Comparison of ENCODE assay signal across 1 cellular context in the genomic region with DNA sequence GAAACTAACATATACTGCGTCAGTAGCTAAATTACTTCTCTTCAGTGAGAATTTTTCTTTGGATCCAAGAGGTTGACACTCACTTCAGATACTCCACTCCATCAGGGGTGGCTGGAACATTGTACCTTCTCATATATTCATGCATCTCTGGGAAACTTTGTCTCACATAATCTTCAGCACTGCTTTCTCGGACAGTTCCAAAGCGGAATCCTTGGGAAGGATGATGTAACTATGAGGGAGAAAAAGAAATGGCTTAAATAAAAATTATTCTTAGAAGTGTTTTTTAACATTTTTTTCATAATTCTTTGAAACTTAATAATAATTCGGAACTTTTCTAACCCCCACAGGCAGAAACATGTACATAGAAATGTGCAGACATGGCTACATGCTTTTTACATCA.
A peak's percentile ranks its signal among the peaks of the same experiment; 100 is the strongest.
TF ChIP-seq lines count a peak whose summit lies in the region.

No MANE protein-coding gene starts in this region.

TF ChIP-seq in HepG2, 621 proteins besides CTCF, POLR2A, EP300 and RAD21 (continued from another document):
- TF ChIP-seq, protein P1, sequence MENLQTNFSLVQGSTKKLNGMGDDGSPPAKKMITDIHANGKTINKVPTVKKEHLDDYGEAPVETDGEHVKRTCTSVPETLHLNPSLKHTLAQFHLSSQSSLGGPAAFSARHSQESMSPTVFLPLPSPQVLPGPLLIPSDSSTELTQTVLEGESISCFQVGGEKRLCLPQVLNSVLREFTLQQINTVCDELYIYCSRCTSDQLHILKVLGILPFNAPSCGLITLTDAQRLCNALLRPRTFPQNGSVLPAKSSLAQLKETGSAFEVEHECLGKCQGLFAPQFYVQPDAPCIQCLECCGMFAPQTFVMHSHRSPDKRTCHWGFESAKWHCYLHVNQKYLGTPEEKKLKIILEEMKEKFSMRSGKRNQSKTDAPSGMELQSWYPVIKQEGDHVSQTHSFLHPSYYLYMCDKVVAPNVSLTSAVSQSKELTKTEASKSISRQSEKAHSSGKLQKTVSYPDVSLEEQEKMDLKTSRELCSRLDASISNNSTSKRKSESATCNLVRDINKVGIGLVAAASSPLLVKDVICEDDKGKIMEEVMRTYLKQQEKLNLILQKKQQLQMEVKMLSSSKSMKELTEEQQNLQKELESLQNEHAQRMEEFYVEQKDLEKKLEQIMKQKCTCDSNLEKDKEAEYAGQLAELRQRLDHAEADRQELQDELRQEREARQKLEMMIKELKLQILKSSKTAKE (CRISPR knock-in tag; IDR thresholded peaks at IDR 0.05; ENCODE audit: borderline replicate concordance), result no peak
- TF ChIP-seq ELF1 (CRISPR knock-in tag; IDR thresholded peaks at IDR 0.05) (no peak), RFX3 (CRISPR knock-in tag; IDR thresholded peaks at IDR 0.05) (no peak), MTA1 (CRISPR knock-in tag; IDR thresholded peaks at IDR 0.05; ENCODE audit: borderline replicate concordance) (no peak), ZNF570 (CRISPR knock-in tag; IDR thresholded peaks at IDR 0.05; ENCODE audit: borderline replicate concordance) (no peak), NFATC3 (CRISPR knock-in tag; IDR thresholded peaks at IDR 0.05) (no peak), NCOR1 (IDR thresholded peaks at IDR 0.05; ENCODE audit: borderline replicate concordance, low read length) (no peak), ZNF720 (CRISPR knock-in tag; IDR thresholded peaks at IDR 0.05) (no peak), EZH2 (conservative IDR thresholded peaks at IDR 0.05; ENCODE audit: low read depth, low read length) (no peak), PHF8 (CRISPR knock-in tag; IDR thresholded peaks at IDR 0.05) (no peak), CEBPG (CRISPR knock-in tag; IDR thresholded peaks at IDR 0.05) (0 out of 2 replicates have a peak, but pooled peaks have one; percentile 10), EHMT2 (IDR thresholded peaks at IDR 0.05; ENCODE audit: borderline replicate concordance, low read depth, low read length) (peak; percentile 81; the same call in 1 of the 2 replicates)
- TF ChIP-seq, protein P2, sequence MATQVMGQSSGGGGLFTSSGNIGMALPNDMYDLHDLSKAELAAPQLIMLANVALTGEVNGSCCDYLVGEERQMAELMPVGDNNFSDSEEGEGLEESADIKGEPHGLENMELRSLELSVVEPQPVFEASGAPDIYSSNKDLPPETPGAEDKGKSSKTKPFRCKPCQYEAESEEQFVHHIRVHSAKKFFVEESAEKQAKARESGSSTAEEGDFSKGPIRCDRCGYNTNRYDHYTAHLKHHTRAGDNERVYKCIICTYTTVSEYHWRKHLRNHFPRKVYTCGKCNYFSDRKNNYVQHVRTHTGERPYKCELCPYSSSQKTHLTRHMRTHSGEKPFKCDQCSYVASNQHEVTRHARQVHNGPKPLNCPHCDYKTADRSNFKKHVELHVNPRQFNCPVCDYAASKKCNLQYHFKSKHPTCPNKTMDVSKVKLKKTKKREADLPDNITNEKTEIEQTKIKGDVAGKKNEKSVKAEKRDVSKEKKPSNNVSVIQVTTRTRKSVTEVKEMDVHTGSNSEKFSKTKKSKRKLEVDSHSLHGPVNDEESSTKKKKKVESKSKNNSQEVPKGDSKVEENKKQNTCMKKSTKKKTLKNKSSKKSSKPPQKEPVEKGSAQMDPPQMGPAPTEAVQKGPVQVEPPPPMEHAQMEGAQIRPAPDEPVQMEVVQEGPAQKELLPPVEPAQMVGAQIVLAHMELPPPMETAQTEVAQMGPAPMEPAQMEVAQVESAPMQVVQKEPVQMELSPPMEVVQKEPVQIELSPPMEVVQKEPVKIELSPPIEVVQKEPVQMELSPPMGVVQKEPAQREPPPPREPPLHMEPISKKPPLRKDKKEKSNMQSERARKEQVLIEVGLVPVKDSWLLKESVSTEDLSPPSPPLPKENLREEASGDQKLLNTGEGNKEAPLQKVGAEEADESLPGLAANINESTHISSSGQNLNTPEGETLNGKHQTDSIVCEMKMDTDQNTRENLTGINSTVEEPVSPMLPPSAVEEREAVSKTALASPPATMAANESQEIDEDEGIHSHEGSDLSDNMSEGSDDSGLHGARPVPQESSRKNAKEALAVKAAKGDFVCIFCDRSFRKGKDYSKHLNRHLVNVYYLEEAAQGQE (IDR thresholded peaks at IDR 0.05; ENCODE audit: borderline replicate concordance in 1 of 2, low read depth in 1 of 2, low read length in 2 of 2), result peak; percentile 22 to 93
- TF ChIP-seq, protein P3, sequence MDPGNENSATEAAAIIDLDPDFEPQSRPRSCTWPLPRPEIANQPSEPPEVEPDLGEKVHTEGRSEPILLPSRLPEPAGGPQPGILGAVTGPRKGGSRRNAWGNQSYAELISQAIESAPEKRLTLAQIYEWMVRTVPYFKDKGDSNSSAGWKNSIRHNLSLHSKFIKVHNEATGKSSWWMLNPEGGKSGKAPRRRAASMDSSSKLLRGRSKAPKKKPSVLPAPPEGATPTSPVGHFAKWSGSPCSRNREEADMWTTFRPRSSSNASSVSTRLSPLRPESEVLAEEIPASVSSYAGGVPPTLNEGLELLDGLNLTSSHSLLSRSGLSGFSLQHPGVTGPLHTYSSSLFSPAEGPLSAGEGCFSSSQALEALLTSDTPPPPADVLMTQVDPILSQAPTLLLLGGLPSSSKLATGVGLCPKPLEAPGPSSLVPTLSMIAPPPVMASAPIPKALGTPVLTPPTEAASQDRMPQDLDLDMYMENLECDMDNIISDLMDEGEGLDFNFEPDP (CRISPR knock-in tag; conservative IDR thresholded peaks at IDR 0.05), result no peak
- TF ChIP-seq, protein P4, sequence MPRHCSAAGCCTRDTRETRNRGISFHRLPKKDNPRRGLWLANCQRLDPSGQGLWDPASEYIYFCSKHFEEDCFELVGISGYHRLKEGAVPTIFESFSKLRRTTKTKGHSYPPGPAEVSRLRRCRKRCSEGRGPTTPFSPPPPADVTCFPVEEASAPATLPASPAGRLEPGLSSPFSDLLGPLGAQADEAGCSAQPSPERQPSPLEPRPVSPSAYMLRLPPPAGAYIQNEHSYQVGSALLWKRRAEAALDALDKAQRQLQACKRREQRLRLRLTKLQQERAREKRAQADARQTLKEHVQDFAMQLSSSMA (CRISPR knock-in tag; IDR thresholded peaks at IDR 0.05), result no peak
- TF ChIP-seq, protein P5, sequence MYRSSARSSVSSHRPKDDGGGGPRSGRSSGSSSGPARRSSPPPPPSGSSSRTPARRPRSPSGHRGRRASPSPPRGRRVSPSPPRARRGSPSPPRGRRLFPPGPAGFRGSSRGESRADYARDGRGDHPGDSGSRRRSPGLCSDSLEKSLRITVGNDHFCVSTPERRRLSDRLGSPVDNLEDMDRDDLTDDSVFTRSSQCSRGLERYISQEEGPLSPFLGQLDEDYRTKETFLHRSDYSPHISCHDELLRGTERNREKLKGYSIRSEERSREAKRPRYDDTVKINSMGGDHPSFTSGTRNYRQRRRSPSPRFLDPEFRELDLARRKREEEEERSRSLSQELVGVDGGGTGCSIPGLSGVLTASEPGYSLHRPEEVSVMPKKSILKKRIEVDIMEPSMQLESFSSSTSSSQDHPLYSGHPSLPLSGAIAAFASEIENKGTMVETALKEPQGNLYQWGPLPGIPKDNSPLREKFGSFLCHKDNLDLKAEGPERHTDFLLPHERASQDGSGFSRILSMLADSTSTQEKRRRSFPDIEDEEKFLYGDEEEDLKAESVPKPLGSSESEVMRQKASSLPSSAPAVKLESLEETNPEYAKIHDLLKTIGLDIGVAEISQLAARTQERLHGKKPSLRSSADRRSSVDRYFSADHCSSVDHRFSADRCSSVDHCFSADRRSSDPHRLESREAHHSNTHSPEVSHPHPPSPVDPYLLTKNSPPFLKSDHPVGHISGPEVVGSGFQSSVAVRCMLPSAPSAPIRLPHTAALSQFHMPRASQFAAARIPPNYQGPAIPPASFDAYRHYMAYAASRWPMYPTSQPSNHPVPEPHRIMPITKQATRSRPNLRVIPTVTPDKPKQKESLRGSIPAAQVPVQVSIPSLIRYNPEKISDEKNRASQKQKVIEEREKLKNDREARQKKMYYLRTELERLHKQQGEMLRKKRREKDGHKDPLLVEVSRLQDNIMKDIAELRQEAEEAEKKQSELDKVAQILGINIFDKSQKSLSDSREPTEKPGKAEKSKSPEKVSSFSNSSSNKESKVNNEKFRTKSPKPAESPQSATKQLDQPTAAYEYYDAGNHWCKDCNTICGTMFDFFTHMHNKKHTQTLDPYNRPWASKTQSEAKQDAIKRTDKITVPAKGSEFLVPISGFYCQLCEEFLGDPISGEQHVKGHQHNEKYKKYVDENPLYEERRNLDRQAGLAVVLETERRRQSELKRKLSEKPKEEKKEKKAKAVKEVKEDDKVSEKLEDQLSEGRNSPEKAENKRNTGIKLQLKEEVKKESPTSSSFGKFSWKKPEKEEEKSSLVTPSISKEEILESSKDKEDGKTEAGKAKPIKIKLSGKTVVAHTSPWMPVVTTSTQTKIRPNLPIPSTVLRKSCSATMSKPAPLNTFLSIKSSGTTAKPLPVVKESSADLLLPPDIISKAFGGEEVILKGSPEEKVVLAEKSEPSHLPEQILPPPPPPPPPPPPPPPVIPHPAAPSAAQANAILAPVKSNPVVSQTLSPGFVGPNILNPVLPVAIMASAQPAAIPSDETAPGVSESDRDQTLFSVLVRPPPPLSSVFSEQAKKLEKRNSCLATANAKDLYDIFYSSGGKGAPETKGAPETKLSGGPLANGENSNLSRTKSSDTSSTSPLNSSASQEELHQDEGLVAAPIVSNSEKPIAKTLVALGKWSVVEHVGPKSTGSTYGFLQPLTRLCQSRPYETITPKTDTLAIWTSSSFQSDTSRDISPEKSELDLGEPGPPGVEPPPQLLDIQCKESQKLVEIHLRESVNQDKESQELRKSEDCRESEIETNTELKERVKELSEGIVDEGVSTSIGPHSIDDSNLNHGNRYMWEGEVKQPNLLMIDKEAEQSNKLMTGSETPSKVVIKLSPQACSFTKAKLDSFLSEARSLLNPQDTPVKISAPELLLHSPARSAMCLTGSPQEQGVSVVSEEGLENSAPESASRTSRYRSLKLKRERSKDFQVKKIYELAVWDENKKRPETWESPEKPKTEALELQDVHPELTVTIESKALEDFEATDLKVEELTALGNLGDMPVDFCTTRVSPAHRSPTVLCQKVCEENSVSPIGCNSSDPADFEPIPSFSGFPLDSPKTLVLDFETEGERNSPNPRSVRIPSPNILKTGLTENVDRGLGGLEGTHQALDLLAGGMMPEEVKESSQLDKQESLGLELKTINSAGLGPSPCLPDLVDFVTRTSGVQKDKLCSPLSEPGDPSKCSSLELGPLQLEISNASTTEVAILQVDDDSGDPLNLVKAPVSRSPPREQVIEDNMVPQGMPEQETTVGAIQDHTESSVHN (CRISPR knock-in tag; IDR thresholded peaks at IDR 0.05), result no peak
- TF ChIP-seq, protein P6, sequence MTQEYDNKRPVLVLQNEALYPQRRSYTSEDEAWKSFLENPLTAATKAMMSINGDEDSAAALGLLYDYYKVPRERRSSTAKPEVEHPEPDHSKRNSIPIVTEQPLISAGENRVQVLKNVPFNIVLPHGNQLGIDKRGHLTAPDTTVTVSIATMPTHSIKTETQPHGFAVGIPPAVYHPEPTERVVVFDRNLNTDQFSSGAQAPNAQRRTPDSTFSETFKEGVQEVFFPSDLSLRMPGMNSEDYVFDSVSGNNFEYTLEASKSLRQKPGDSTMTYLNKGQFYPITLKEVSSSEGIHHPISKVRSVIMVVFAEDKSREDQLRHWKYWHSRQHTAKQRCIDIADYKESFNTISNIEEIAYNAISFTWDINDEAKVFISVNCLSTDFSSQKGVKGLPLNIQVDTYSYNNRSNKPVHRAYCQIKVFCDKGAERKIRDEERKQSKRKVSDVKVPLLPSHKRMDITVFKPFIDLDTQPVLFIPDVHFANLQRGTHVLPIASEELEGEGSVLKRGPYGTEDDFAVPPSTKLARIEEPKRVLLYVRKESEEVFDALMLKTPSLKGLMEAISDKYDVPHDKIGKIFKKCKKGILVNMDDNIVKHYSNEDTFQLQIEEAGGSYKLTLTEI (CRISPR knock-in tag; conservative IDR thresholded peaks at IDR 0.05), result no peak
- TF ChIP-seq, protein P7, sequence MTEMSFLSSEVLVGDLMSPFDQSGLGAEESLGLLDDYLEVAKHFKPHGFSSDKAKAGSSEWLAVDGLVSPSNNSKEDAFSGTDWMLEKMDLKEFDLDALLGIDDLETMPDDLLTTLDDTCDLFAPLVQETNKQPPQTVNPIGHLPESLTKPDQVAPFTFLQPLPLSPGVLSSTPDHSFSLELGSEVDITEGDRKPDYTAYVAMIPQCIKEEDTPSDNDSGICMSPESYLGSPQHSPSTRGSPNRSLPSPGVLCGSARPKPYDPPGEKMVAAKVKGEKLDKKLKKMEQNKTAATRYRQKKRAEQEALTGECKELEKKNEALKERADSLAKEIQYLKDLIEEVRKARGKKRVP (CRISPR knock-in tag; IDR thresholded peaks at IDR 0.05), result 0 out of 4 replicates have a peak, but pooled peaks of 1 of the 2 experiments have one; percentile 14
